In genomic region chr6:455006-455585, GRCh38 we compare ENCODE assay signal across 16 cellular contexts.
DNase-seq lines count a peak whose midpoint lies in the region; ATAC-seq and TF ChIP-seq lines count a peak whose summit lies in the region.
"Had no signal": no experiment of that assay in that cellular context is flagged by ENCODE, and none has a peak within 500 bp of the region (broad histone marks: within the 10 kb centered on the region; RNA-seq: fewer than 3 reads in every experiment).

No MANE protein-coding gene starts in this region.

- peaks cover 29% of the 10 kb centered on the region for H3K4me1 Mint-ChIP-seq in activated CD4-positive, alpha-beta T cell treated with anti-CD3 and anti-CD28 coated beads, Interleukin-2, amount 10 ng/mL, durations not matched to agents 24 days and 14 days

- TF ChIP-seq POLR2A in lower leg skin (IDR thresholded peaks at IDR 0.05), result no peak

- WGBS in lower leg skin, 2 donors, result 84 to 89% methylated on average over 11 of the region's 11 CpGs

- no peak overlapping the region for H3K4me3 ChIP-seq in lower leg skin (ENCODE audit: low read depth, poor library complexity, severe bottlenecking)
- H3K4me3 ChIP-seq: BLaER1, sigmoid colon, tibial artery had no signal

- peaks cover 15% of the 10 kb centered on the region for H3K9me3 Mint-ChIP-seq in activated CD4-positive, alpha-beta T cell treated with anti-CD3 and anti-CD28 coated beads, Interleukin-2, amount 10 ng/mL, durations not matched to agents 24 days and 14 days
- peaks cover 4 to 15% of the 10 kb centered on the region in 2 donors for H3K9me3 Mint-ChIP-seq in activated naive CD4-positive, alpha-beta T cell treated with anti-CD3 and anti-CD28 coated beads, Interleukin-2, amount 50 U/mL, for 72 hours

- H3K36me3 Mint-ChIP-seq in activated CD4-positive, alpha-beta T cell treated with anti-CD3 and anti-CD28 coated beads, Interleukin-2, amount 10 ng/mL, durations not matched to agents 24 days and 14 days (ENCODE audit: low read depth), result peaks cover 18% of the 10 kb centered on the region
- peaks cover 8 to 26% of the 10 kb centered on the region in 2 donors for H3K36me3 Mint-ChIP-seq in activated naive CD4-positive, alpha-beta T cell treated with anti-CD3 and anti-CD28 coated beads, Interleukin-2, amount 50 U/mL, for 72 hours

- intact Hi-C loops in activated CD4-positive, alpha-beta T cell treated with anti-CD3 and anti-CD28 coated beads, Interleukin-2, amount 10 ng/mL, durations not matched to agents 24 days and 14 days (cut with micrococcal nuclease), result no loop called here
- intact Hi-C loops in lower leg skin (cut with DNase I; ENCODE audit: low total_unique reads), result no loop called here

- H3K27me3 Mint-ChIP-seq in activated CD4-positive, alpha-beta T cell treated with anti-CD3 and anti-CD28 coated beads, Interleukin-2, amount 10 ng/mL, durations not matched to agents 24 days and 14 days, result no peaks in the 10 kb centered on the region

- ATAC-seq in activated naive CD4-positive, alpha-beta T cell treated with anti-CD3 and anti-CD28 coated beads, Interleukin-2, amount 50 U/mL, for 72 hours, result peak; percentile 96 to 97

- DNase-seq in HCEC 1CT (peak; percentile 24), NCI-H1694 (lab: John Stamatoyannopoulos, UW) (no peak), lower leg skin (ENCODE audit: low spot score in 2 of 2) (no peak), NCI-H1048 (lab: John Stamatoyannopoulos, UW) (no peak), DMS53 treated with DMSO at 0.1 percent for 48 hours (lab: John Stamatoyannopoulos, UW; ENCODE audit: unreplicated experiment) (no peak)
- DNase-seq in activated CD4-positive, alpha-beta T cell treated with anti-CD3 and anti-CD28 coated beads, Interleukin-2, amount 10 ng/mL, durations not matched to agents 24 days and 14 days, result no peak
- DNase-seq in activated naive CD4-positive, alpha-beta T cell treated with anti-CD3 and anti-CD28 coated beads, Interleukin-2, amount 50 U/mL, for 72 hours (ENCODE audit: low spot score in 2 of 2), result peak in 1 of 2 donors; percentile 59
- DNase-seq in stimulated activated CD4-positive, alpha-beta T cell treated with anti-CD3 and anti-CD28 coated beads, Interleukin-15, amount 100 ng/mL, for 48 hours (ENCODE audit: low read depth in 2 of 2), result peak; percentile 43 to 45
- DNase-seq: endodermal cell; foreskin melanocyte; NCI-H1105 treated with DMSO at 0.1 percent for 48 hours; NK-92 treated with Interleukin-12 subunit alpha and Interleukin-12 subunit beta, amount 100 ng/mL, for 24 hours; SIG-M5; sigmoid colon; tibial artery had no signal

- TF ChIP-seq CTCF in lower leg skin (IDR thresholded peaks at IDR 0.05), result no peak

- H3K27ac Mint-ChIP-seq in activated CD4-positive, alpha-beta T cell treated with anti-CD3 and anti-CD28 coated beads, Interleukin-2, amount 10 ng/mL, durations not matched to agents 24 days and 14 days, result peak overlapping the region; percentile 61
- peak overlapping the region; percentile 3 to 33 for H3K27ac Mint-ChIP-seq in activated naive CD4-positive, alpha-beta T cell treated with anti-CD3 and anti-CD28 coated beads, Interleukin-2, amount 50 U/mL, for 72 hours
- H3K27ac Mint-ChIP-seq: endodermal cell had no signal

- H3K4me3 Mint-ChIP-seq in activated CD4-positive, alpha-beta T cell treated with anti-CD3 and anti-CD28 coated beads, Interleukin-2, amount 10 ng/mL, durations not matched to agents 24 days and 14 days, result peak overlapping the region; percentile 9
- H3K4me3 Mint-ChIP-seq: endodermal cell had no signal

Comparison
In these comparisons a context has a peak if more than half of its experiments do, and no peak if none do; other contexts are left out.
1. DNase-seq: peak in HCEC 1CT (single experiment) and stimulated activated CD4-positive, alpha-beta T cell treated with anti-CD3 and anti-CD28 coated beads, Interleukin-15, amount 100 ng/mL, for 48 hours (2 of 2); none in activated CD4-positive, alpha-beta T cell treated with anti-CD3 and anti-CD28 coated beads, Interleukin-2, amount 10 ng/mL, durations not matched to agents 24 days and 14 days (single experiment), NCI-H1694 (single experiment), lower leg skin (0 of 2), NCI-H1048 (single experiment) and DMS53 treated with DMSO at 0.1 percent for 48 hours (single experiment).